ENCODE assay signal across 29 cellular contexts in the genomic region with DNA sequence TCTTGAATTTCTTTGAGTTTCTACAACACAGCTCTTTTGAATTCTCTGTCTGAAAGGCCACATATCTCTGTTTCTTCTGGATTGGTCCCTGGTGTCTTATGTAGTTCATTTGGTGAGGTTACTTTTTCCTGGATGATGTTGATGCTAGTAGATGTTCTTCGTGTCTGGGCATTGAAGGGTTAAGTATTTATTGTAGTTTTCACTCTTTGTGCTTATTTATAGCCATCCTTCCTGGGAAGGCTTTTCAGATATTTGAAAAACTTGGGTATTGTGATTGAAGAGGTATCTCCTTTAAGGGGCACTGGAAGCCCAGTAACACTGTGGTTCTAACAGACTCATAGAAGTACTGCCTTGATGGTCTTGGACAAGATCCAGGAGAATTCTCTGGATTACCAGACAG.
"Had no signal": no experiment of that assay in that cellular context is flagged by ENCODE, and none has a peak within 500 bp of the region (broad histone marks: within the 10 kb centered on the region; RNA-seq: fewer than 3 reads in every experiment).

No MANE protein-coding gene starts in this region.

- H3K4me1 Mint-ChIP-seq: endodermal cell had no signal

- H3K27me3 ChIP-seq: colonic mucosa, dorsolateral prefrontal cortex, esophagus muscularis mucosa, esophagus squamous epithelium, foreskin keratinocyte, gastrocnemius medialis, gastroesophageal sphincter, heart left ventricle, heart right ventricle had no signal

- H3K9me3 ChIP-seq: colonic mucosa, gastrocnemius medialis had no signal

- H3K27ac Mint-ChIP-seq: dendritic cell treated with granulocyte-macrophage colony-stimulating factor and Interleukin-4, amounts not matched to agents 40 ng/mL and 50 ng/mL, for 4 days; effector memory CD8-positive, alpha-beta T cell; endodermal cell had no signal

- H3K36me3 ChIP-seq: colonic mucosa, esophagus muscularis mucosa, esophagus squamous epithelium, gastrocnemius medialis, gastroesophageal sphincter, heart left ventricle, heart right ventricle had no signal

- H3K27me3 Mint-ChIP-seq: dendritic cell treated with granulocyte-macrophage colony-stimulating factor and Interleukin-4, amounts not matched to agents 40 ng/mL and 50 ng/mL, for 4 days; effector memory CD8-positive, alpha-beta T cell had no signal

- ATAC-seq: effector memory CD8-positive, alpha-beta T cell; esophagus mucosa; foreskin keratinocyte; gastrocnemius medialis; gastroesophageal sphincter; heart left ventricle; heart right ventricle had no signal

- H3K4me3 ChIP-seq: colonic mucosa, coronary artery, dorsolateral prefrontal cortex, esophagus muscularis mucosa, esophagus squamous epithelium, gastrocnemius medialis, gastroesophageal sphincter, heart left ventricle, heart right ventricle had no signal

- H3K4me1 ChIP-seq: colonic mucosa, esophagus muscularis mucosa, esophagus squamous epithelium, foreskin keratinocyte, gastrocnemius medialis, gastroesophageal sphincter had no signal

- H3K4me3 Mint-ChIP-seq: dendritic cell treated with granulocyte-macrophage colony-stimulating factor and Interleukin-4, amounts not matched to agents 40 ng/mL and 50 ng/mL, for 4 days; effector memory CD8-positive, alpha-beta T cell; endodermal cell had no signal

- DNase-seq: colonic mucosa; cortex of kidney; dermis blood vessel endothelial cell; dorsolateral prefrontal cortex; effector CD4-positive, alpha-beta T cell; effector CD8-positive, alpha-beta T cell; effector memory CD4-positive, alpha-beta T cell; effector memory CD8-positive, alpha-beta T cell; endodermal cell; erythroblast; esophagus squamous epithelium; foreskin fibroblast; foreskin keratinocyte; foreskin melanocyte; gastrocnemius medialis; glutamatergic neuron; head of caudate nucleus; heart left ventricle; heart right ventricle had no signal

- H3K27ac ChIP-seq: colonic mucosa, coronary artery, dorsolateral prefrontal cortex, epithelial cell of prostate, esophagus muscularis mucosa, esophagus squamous epithelium, foreskin keratinocyte, gastrocnemius medialis, gastroesophageal sphincter, heart left ventricle, heart right ventricle had no signal

- FAIRE-seq: colon, endometrium, endothelial cell of umbilical vein, frontal cortex had no signal
